In the genomic region with DNA sequence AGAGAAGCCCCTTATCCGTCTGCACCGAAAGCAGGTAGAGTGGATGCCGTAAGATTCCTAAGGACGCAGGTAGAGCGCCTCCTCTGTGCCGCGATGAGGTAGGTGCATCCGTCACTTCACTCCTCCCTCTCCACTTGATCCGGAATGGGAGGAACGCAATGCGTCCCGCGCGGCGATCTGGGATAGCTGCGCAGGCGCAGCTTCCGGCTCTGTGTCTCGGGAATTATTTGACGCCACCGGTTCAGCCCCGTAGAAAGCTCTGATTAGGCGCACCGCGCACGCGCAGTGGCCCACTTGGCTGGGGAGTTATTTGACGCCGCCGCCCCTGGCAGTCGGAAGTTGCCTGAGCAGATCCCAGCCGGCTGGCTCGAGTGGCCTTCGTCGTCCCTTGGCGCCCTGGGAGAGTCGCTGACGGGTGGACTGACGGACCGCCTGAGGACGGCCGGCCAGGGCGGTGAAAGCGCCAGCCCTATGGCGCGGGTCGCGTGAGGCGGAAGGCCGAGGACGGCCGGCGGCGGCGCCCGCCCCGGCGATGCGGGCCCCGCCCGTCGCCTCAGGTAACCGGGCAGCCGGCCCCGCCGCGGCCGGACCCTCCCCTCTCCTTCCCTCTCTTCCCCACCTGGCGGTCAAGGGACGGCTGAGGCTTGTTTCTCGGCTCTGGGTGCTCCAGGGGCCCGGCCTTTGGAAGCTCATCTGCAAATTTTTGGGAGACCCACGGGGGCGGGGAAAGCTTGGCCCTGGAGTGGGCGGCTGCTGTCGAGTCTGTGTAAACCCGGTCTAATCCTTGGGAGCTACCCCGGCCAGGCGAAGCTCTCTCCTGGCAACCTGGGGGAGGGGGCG, we compare ENCODE assay signal across 8 cellular contexts. TPM values are rescaled to one million over a fixed set of nuclear protein-coding genes. Genes with fewer than 3 reads are reported as not detected.
DNase-seq lines count a peak whose midpoint lies in the region; ATAC-seq, FAIRE-seq and TF ChIP-seq lines count a peak whose summit lies in the region.

RALGAPB (plus strand) TSS at position 331 of the 840 bp plus-strand sequence. CDS start 15,590 bp downstream, outside the sequence.

- H3K36me3 ChIP-seq in OCI-LY1 (ENCODE audit: insufficient read depth, low read length) (no peaks in the 10 kb centered on the region), mesodermal cell (ENCODE audit: control insufficient read depth, insufficient read depth, low read length) (peaks cover 9% of the 10 kb centered on the region)

- peak; percentile 99 for DNase-seq in DMS 273 (lab: John Stamatoyannopoulos, UW; ENCODE audit: unreplicated experiment)
- peak; percentile 95 for DNase-seq in HuH-7 (ENCODE audit: low spot score)
- DNase-seq in activated CD8-positive, alpha-beta memory T cell treated with anti-CD3 and anti-CD28 coated beads, Interleukin-2, amount 50 U/mL, for 4 hours = peak; percentile 98
- peak; percentile 95 to 96 for DNase-seq in stimulated activated CD8-positive, alpha-beta memory T cell treated with anti-CD3 and anti-CD28 coated beads, Interleukin-15, amount 100 ng/mL, for 4 hours (ENCODE audit: low read depth in 2 of 2)

- peak within 1 kb of the TSS; percentile 82 for H3K4me2 ChIP-seq in OCI-LY1 (ENCODE audit: low read length)

- peak within 1 kb of the TSS; percentile 80 for H3K9ac ChIP-seq in OCI-LY1 (ENCODE audit: low read length)

- no peak within 1 kb of the TSS for H3K27ac ChIP-seq in OCI-LY1 (ENCODE audit: low read depth, low read length, poor library complexity, severe bottlenecking)
- peak within 1 kb of the TSS; percentile 86 for H3K27ac ChIP-seq in mesodermal cell (ENCODE audit: low read depth, low read length, severe bottlenecking)

- no peaks in the 10 kb centered on the region for H4K20me1 ChIP-seq in OCI-LY1 (ENCODE audit: insufficient read depth, low read length)

- no peaks in the 10 kb centered on the region for H3K27me3 ChIP-seq in OCI-LY1 (ENCODE audit: insufficient read depth, low read length)

- peak; percentile 78 for FAIRE-seq in endometrium (lab: Jason Lieb, UNC)

- H3K9me3 ChIP-seq in OCI-LY1 (ENCODE audit: low read length) (no peaks in the 10 kb centered on the region), mesodermal cell (ENCODE audit: control insufficient read depth, low read length) (no peaks in the 10 kb centered on the region)

- WGBS in mesodermal cell (ENCODE audit: insufficient coverage in 2 of 2), 2 experiments = 0 to 1% methylated on average over 56 to 67 of the region's 80 CpGs

- no peaks in the 10 kb centered on the region for H3F3A ChIP-seq in OCI-LY1 (ENCODE audit: insufficient read depth, low read length)

- peak; percentile 87 for ATAC-seq in GM21515 (IDR thresholded peaks at IDR 0.05; ENCODE audit: unreplicated experiment)

- no peaks in the 10 kb centered on the region for H3K9me2 ChIP-seq in OCI-LY1 (ENCODE audit: low read depth, low read length)

- peak; percentile 53; the same call in 1 of the 2 replicates for TF ChIP-seq CTCF in OCI-LY1 (IDR thresholded peaks at IDR 0.05; ENCODE audit: low read length)

- H3K4me3 ChIP-seq in OCI-LY1 (ENCODE audit: low read depth, low read length, poor library complexity, severe bottlenecking) (peak within 1 kb of the TSS; percentile 88), mesodermal cell (ENCODE audit: extremely low read depth, insufficient read depth, low read length, poor library complexity, severe bottlenecking) (peak within 1 kb of the TSS; percentile 78)

- H3K4me1 ChIP-seq in OCI-LY1 (ENCODE audit: insufficient read depth, low read length, severe bottlenecking) (peaks cover 28% of the 10 kb centered on the region), mesodermal cell (ENCODE audit: control insufficient read depth, insufficient read depth, low read length, poor library complexity, severe bottlenecking) (peaks cover 6% of the 10 kb centered on the region)

- H2AFZ ChIP-seq in OCI-LY1 (ENCODE audit: low read length) = peak within 1 kb of the TSS; percentile 23; the same call in 1 of the 2 replicates

- H3K79me2 ChIP-seq in OCI-LY1 (ENCODE audit: insufficient read depth, low read length) = peaks cover 40% of the 10 kb centered on the region

RNA-seq across cellular contexts. Expression of gene RALGAPB, which starts in this region (rescaled TPM):
- polyA plus RNA-seq in mesodermal cell (2013, experiment 1 of 2) = 30.2 TPM
- 25.0 TPM for polyA plus RNA-seq in mesodermal cell (2013, experiment 2 of 2)
